Comparison of ENCODE assay signal across 1 cellular context in genomic region chr19:6888967-6889366, GRCh38.
A peak's percentile ranks its signal among the peaks of the same experiment; 100 is the strongest.
TF ChIP-seq lines count a peak whose summit lies in the region.

No MANE protein-coding gene starts in this region.

TF ChIP-seq in K562, 482 proteins besides CTCF, POLR2A, EP300 and RAD21 (continued from another document):
- no peak for TF ChIP-seq PBX2 (CRISPR knock-in tag; IDR thresholded peaks at IDR 0.05; ENCODE audit: low read depth)
- no peak for TF ChIP-seq PBX2 (tag; conservative IDR thresholded peaks at IDR 0.05; ENCODE audit: low read depth)
- no peak for TF ChIP-seq NFE2 (IDR thresholded peaks at IDR 0.05; ENCODE audit: low read depth)
- TF ChIP-seq, protein P1, sequence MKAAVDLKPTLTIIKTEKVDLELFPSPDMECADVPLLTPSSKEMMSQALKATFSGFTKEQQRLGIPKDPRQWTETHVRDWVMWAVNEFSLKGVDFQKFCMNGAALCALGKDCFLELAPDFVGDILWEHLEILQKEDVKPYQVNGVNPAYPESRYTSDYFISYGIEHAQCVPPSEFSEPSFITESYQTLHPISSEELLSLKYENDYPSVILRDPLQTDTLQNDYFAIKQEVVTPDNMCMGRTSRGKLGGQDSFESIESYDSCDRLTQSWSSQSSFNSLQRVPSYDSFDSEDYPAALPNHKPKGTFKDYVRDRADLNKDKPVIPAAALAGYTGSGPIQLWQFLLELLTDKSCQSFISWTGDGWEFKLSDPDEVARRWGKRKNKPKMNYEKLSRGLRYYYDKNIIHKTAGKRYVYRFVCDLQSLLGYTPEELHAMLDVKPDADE (conservative IDR thresholded peaks at IDR 0.05; ENCODE audit: control insufficient read depth, low read depth, low read length) = no peak
- TF ChIP-seq HDAC3 (IDR thresholded peaks at IDR 0.05; ENCODE audit: borderline replicate concordance, partially characterized antibody) = no peak
- no peak for TF ChIP-seq U2AF2 (optimal IDR thresholded peaks at IDR 0.05; ENCODE audit: low read depth, low read length)
- TF ChIP-seq ARHGAP35 (IDR thresholded peaks at IDR 0.05; ENCODE audit: partially characterized antibody) = peak; percentile 45
- TF ChIP-seq, protein P2, sequence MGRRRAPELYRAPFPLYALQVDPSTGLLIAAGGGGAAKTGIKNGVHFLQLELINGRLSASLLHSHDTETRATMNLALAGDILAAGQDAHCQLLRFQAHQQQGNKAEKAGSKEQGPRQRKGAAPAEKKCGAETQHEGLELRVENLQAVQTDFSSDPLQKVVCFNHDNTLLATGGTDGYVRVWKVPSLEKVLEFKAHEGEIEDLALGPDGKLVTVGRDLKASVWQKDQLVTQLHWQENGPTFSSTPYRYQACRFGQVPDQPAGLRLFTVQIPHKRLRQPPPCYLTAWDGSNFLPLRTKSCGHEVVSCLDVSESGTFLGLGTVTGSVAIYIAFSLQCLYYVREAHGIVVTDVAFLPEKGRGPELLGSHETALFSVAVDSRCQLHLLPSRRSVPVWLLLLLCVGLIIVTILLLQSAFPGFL (CRISPR knock-in tag; IDR thresholded peaks at IDR 0.05) = no peak
- no peak for TF ChIP-seq PYGO2 (tag; IDR thresholded peaks at IDR 0.05)
- TF ChIP-seq SMAD2 (IDR thresholded peaks at IDR 0.05; ENCODE audit: low read depth, low read length) = no peak
- no peak for TF ChIP-seq BMI1 (IDR thresholded peaks at IDR 0.05; ENCODE audit: low read length)
TF ChIP-seq in K562: peak in this region for 17.
